8 cellular contexts compared by ENCODE assay signal in genomic region chr9:35102769-35103659, GRCh38. TPM values are rescaled to one million over a fixed set of nuclear protein-coding genes. Genes with fewer than 3 reads are reported as not detected.
DNase-seq lines count a peak whose midpoint lies in the region; ATAC-seq and TF ChIP-seq lines count a peak whose summit lies in the region.

STOML2 (minus strand) TSS chr9:35103131; CDS start chr9:35103094, 37 bp downstream.

- no peaks in the 10 kb centered on the region for H3K9me3 ChIP-seq in PC-3 (ENCODE audit: low read length)

- no peaks in the 10 kb centered on the region for H3K9me2 ChIP-seq in PC-3 (replicated peaks; ENCODE audit: low read length)

- peaks cover 16% of the 10 kb centered on the region for H3K4me1 ChIP-seq in PC-3 (ENCODE audit: insufficient read depth, low read length)

- H3K9ac ChIP-seq in PC-3 (ENCODE audit: low read length): peak within 1 kb of the TSS; percentile 96

- H3K36me3 ChIP-seq in PC-3 (ENCODE audit: low read depth, low read length): 0 out of 2 replicates have a peak, but pooled peaks cover 3% of the 10 kb centered on the region

- peak within 1 kb of the TSS; percentile 83 for H3K4me3 ChIP-seq in PC-3 (ENCODE audit: low read length)
- H3K4me3 ChIP-seq in epithelial cell of proximal tubule (ENCODE audit: low read depth, low read length): peak within 1 kb of the TSS; percentile 97

- peak; percentile 8; the same call in 1 of the 2 replicates for TF ChIP-seq EP300 in Ishikawa (IDR thresholded peaks at IDR 0.05; ENCODE audit: borderline replicate concordance)

- H4K20me1 ChIP-seq in PC-3 (ENCODE audit: low read length): no peaks in the 10 kb centered on the region

- peak within 1 kb of the TSS; percentile 96 for H3K4me2 ChIP-seq in PC-3 (ENCODE audit: low read length)

- TSS peak; percentile 97 for BruUV-seq in PC-3 (replicated peaks; lab: Mats Ljungman, UMichigan)

- H3K27me3 ChIP-seq in PC-3 (ENCODE audit: low read length): no peaks in the 10 kb centered on the region

- TF ChIP-seq CTCF in PC-3 (conservative IDR thresholded peaks at IDR 0.05; ENCODE audit: low read depth, low read length) (no peak), epithelial cell of proximal tubule (conservative IDR thresholded peaks at IDR 0.05; ENCODE audit: low read depth, low read length) (no peak)

- peak within 1 kb of the TSS; percentile 38 for H3K27ac ChIP-seq in PC-3 (ENCODE audit: low read length)

- no peak for TF ChIP-seq RAD21 in Ishikawa (IDR thresholded peaks at IDR 0.05; ENCODE audit: low read depth)

- CTCF ChIA-PET in PC-3 (lab: Charles Lee): interaction anchor here (0.6 to 1.1 kb wide), 3 partner anchors 9 to 13 kb away, joined by 3 to 7 read pairs (median 5); partner anchors contain the start of gene ATOSB

- H3K79me2 ChIP-seq in PC-3 (ENCODE audit: low read length): peaks cover 20% of the 10 kb centered on the region

- DNase-seq in DMS114 treated with DMSO at 0.1 percent for 48 hours (lab: John Stamatoyannopoulos, UW; ENCODE audit: unreplicated experiment) (peak; percentile 90), PC-3 (peak; percentile 89), activated T-cell treated with anti-CD3 and anti-CD28 coated beads for 48 hours (ENCODE audit: low read depth) (peak; percentile 83), epithelial cell of proximal tubule (ENCODE audit: low read depth) (no peak), mucosa of gallbladder (ENCODE audit: low spot score) (peak; percentile 95)
- peak; percentile 76 to 86 for DNase-seq in stimulated activated CD8-positive, alpha-beta memory T cell treated with anti-CD3 and anti-CD28 coated beads, Interleukin-4, amount 100 ng/mL, for 4 hours (ENCODE audit: low read depth in 2 of 2, low spot score in 1 of 2)

- no peaks in the 10 kb centered on the region for H3F3A ChIP-seq in PC-3 (ENCODE audit: low read length, unreplicated experiment)

- POLR2A ChIA-PET in PC-3 (lab: Charles Lee; ENCODE audit: unreplicated experiment): interaction anchor here (0.6 to 0.7 kb wide), 3 partner anchors 58 to 628 kb away, joined by 3 to 10 read pairs (median 3); no protein-coding TSS in a partner anchor

- ATAC-seq in GM21576 (IDR thresholded peaks at IDR 0.05; ENCODE audit: unreplicated experiment) (peak; percentile 92), PC-3 (peak; percentile 98)

- H2AFZ ChIP-seq in PC-3 (ENCODE audit: low read length): peak within 1 kb of the TSS; percentile 74

- intact Hi-C loops in PC-3 (cut with micrococcal nuclease): no loop called here

TF ChIP-seq in Ishikawa, 13 proteins besides CTCF, POLR2A, EP300 and RAD21:
- TF ChIP-seq CREB1 (IDR thresholded peaks at IDR 0.05; ENCODE audit: low read depth) (peak; percentile 23; the same call in 1 of the 2 replicates), MAX (IDR thresholded peaks at IDR 0.05) (peak; percentile 81), ZBTB7A (IDR thresholded peaks at IDR 0.05; ENCODE audit: low read depth) (0 out of 2 replicates have a peak, but pooled peaks have one; percentile 15), FOXM1 (IDR thresholded peaks at IDR 0.05; ENCODE audit: borderline replicate concordance, low read depth) (no peak), NFIC (IDR thresholded peaks at IDR 0.05) (no peak), TEAD4 (IDR thresholded peaks at IDR 0.05) (no peak), TAF1 (IDR thresholded peaks at IDR 0.05; ENCODE audit: low read depth) (peak; percentile 91), TCF12 (IDR thresholded peaks at IDR 0.05; ENCODE audit: low read depth) (peak; percentile 76; the same call in 1 of the 2 replicates), EGR1 (IDR thresholded peaks at IDR 0.05) (peak; percentile 64), CEBPB (IDR thresholded peaks at IDR 0.05) (no peak), YY1 (IDR thresholded peaks at IDR 0.05; ENCODE audit: low read depth) (peak; percentile 66)
- TF ChIP-seq, protein P1, sequence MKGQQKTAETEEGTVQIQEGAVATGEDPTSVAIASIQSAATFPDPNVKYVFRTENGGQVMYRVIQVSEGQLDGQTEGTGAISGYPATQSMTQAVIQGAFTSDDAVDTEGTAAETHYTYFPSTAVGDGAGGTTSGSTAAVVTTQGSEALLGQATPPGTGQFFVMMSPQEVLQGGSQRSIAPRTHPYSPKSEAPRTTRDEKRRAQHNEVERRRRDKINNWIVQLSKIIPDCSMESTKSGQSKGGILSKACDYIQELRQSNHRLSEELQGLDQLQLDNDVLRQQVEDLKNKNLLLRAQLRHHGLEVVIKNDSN (IDR thresholded peaks at IDR 0.05): peak; percentile 49

RNA-seq across cellular contexts. Expression of gene STOML2, which starts in this region (rescaled TPM):
- total RNA-seq in PC-3 (2014; rRNA removed) (161 and 175 TPM in 2 replicates), epithelial cell of proximal tubule (201 and 268 TPM in 2 replicates), mucosa of gallbladder (94.9 TPM)
